Comparison of ENCODE assay signal across 25 cellular contexts in genomic region chr12:88750867-88751543, GRCh38.
"Had no signal": no experiment of that assay in that cellular context is flagged by ENCODE, and none has a peak within 500 bp of the region (broad histone marks: within the 10 kb centered on the region; RNA-seq: fewer than 3 reads in every experiment).

No MANE protein-coding gene starts in this region.

- DNase-seq: colonic mucosa; effector CD8-positive, alpha-beta T cell; endodermal cell; foreskin keratinocyte; heart left ventricle; kidney; mesenchymal stem cell; naive thymus-derived CD8-positive, alpha-beta T cell; occipital lobe; ovary; posterior cingulate gyrus; psoas muscle; right cardiac atrium; spleen; stimulated activated CD4-positive, alpha-beta T cell treated with anti-CD3 and anti-CD28 coated beads, Interleukin-4, amount 100 ng/mL, for 4 hours; upper lobe of right lung; uterus had no signal

- H3K36me3 ChIP-seq: colonic mucosa, esophagus muscularis mucosa, gastroesophageal sphincter, heart left ventricle, ovary, spleen, thoracic aorta, tibial nerve, upper lobe of right lung, uterus had no signal

- H3K9me3 ChIP-seq: colonic mucosa, esophagus muscularis mucosa, gastroesophageal sphincter, heart left ventricle, ovary, psoas muscle, spleen, thoracic aorta, tibial nerve, upper lobe of right lung, uterus had no signal

- ATAC-seq: foreskin keratinocyte; gastroesophageal sphincter; left lobe of liver; naive thymus-derived CD8-positive, alpha-beta T cell; psoas muscle; right cardiac atrium; stimulated activated memory B cell treated with anti-CD40 and anti-IgM and Interleukin-4, amounts not matched to agents 10 μg/mL and 1 μg/mL and 100 μg/mL, for 72 hours; upper lobe of right lung had no signal

- H3K4me3 ChIP-seq: colonic mucosa, esophagus muscularis mucosa, gastroesophageal sphincter, heart left ventricle, hepatocyte, ovary, psoas muscle, skin epidermis, spleen, thoracic aorta, tibial nerve, upper lobe of right lung, uterus had no signal

- H3K27ac ChIP-seq: esophagus muscularis mucosa, foreskin keratinocyte, gastroesophageal sphincter, ovary, psoas muscle, skin epidermis, spleen, thoracic aorta, tibial nerve, upper lobe of right lung, uterus had no signal

- H3K27me3 ChIP-seq: colonic mucosa, esophagus muscularis mucosa, foreskin keratinocyte, gastroesophageal sphincter, heart left ventricle, hepatocyte, ovary, spleen, tibial nerve, upper lobe of right lung, uterus had no signal
